ENCODE assay signal across 20 cellular contexts in genomic region chr22:49095366-49095765, GRCh38.
"Had no signal": no experiment of that assay in that cellular context is flagged by ENCODE, and none has a peak within 500 bp of the region (broad histone marks: within the 10 kb centered on the region; RNA-seq: fewer than 3 reads in every experiment).

No MANE protein-coding gene starts in this region.

- H3K9me3 ChIP-seq: ascending aorta, body of pancreas, Peyer's patch had no signal

- ATAC-seq: activated CD4-positive, CD25-positive, alpha-beta regulatory T cell treated with anti-CD3 and anti-CD28 coated beads, Interleukin-2, amount 50 U/mL, for 24 hours; activated CD8-positive, alpha-beta T cell treated with anti-CD3 and anti-CD28 coated beads for 36 hours; body of pancreas had no signal

- H3K27ac ChIP-seq: ascending aorta, body of pancreas, Peyer's patch had no signal

- H3K27ac Mint-ChIP-seq: activated CD8-positive, alpha-beta T cell treated with anti-CD3 and anti-CD28 coated beads for 36 hours; T-helper 1 cell treated with Interleukin-12 subunit alpha and Interleukin-12 subunit beta and Interleukin-4 antibody, amounts not matched to agents 30 μg/mL and 1 μg/mL, for 36 hours had no signal

- H3K9me3 Mint-ChIP-seq: activated CD8-positive, alpha-beta T cell treated with anti-CD3 and anti-CD28 coated beads for 36 hours; central memory CD8-positive, alpha-beta T cell; T-helper 1 cell treated with Interleukin-12 subunit alpha and Interleukin-12 subunit beta and Interleukin-4 antibody, amounts not matched to agents 30 μg/mL and 1 μg/mL, for 36 hours had no signal

- H3K27me3 ChIP-seq: ascending aorta, body of pancreas, Peyer's patch had no signal

- H3K4me1 Mint-ChIP-seq: central memory CD8-positive, alpha-beta T cell had no signal

- DNase-seq: activated CD4-positive, alpha-beta T cell treated with anti-CD3 and anti-CD28 coated beads for 4 hours; activated CD8-positive, alpha-beta memory T cell treated with anti-CD3 and anti-CD28 coated beads, Interleukin-2, amount 50 U/mL, for 4 hours; activated CD8-positive, alpha-beta T cell treated with anti-CD3 and anti-CD28 coated beads for 36 hours; activated naive CD4-positive, alpha-beta T cell treated with anti-CD3 and anti-CD28 coated beads, Interleukin-2, amount 50 U/mL, for 16 hours; amniotic stem cell; body of pancreas; KG1; NCI-H1048; NCI-H2029; NCI-H2107; NCI-H345; NCI-H510A; NCI-H526 treated with DMSO at 0.1 percent for 48 hours; NCI-H82; Peyer's patch; SHP77 treated with DMSO at 0.1 percent for 48 hours had no signal

- H3K4me3 ChIP-seq: ascending aorta, body of pancreas, Peyer's patch had no signal

- H3K4me3 Mint-ChIP-seq: activated CD8-positive, alpha-beta T cell treated with anti-CD3 and anti-CD28 coated beads for 36 hours; central memory CD8-positive, alpha-beta T cell; T-helper 1 cell treated with Interleukin-12 subunit alpha and Interleukin-12 subunit beta and Interleukin-4 antibody, amounts not matched to agents 30 μg/mL and 1 μg/mL, for 36 hours had no signal

- H3K36me3 ChIP-seq: ascending aorta, Peyer's patch had no signal

- H3K4me1 ChIP-seq: body of pancreas, Peyer's patch had no signal
